8 cellular contexts compared by ENCODE assay signal in the genomic region with DNA sequence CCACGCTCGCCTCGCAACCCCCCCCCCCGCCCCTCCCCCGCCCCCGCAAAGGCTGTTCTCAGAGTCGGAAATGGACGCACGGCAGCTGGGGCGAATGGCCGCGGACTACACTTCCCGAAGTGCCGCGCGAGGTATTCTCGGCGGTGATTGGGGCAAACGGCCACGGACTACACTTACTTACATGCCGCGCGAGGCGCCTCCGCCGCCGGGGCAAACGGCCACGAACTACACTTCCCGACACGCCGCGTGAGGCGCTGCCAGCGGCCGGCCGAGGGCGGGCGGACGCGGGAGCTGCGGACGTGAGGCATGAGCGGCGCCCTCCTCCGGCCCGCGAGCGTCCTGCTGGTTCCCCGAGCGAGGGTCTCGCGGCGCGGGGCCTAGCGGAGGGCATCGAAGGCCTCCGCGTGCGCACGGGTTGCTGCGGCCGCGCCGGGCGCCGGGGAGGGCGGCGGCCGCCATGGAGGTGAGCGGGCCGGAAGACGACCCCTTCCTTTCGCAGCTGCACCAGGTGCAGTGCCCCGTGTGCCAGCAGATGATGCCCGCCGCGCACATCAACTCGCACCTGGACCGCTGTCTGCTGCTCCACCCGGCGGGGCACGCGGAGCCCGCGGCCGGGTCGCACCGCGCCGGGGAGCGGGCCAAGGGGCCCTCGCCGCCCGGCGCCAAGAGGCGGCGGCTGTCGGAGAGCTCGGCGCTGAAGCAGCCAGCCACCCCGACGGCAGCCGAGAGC. TPM values are rescaled to one million over a fixed set of nuclear protein-coding genes. Genes with fewer than 3 reads are reported as not detected.
DNase-seq lines count a peak whose midpoint lies in the region; ATAC-seq and TF ChIP-seq lines count a peak whose summit lies in the region.

A gene (plus strand): TSS at position 228 of the 730 bp plus-strand sequence. CDS start 230 bp downstream, at position 458.

- DNase-seq in NCI-H1694 treated with DMSO at 0.1 percent for 48 hours (lab: John Stamatoyannopoulos, UW) (peak; percentile 94), T-helper 17 cell (peak; percentile 90 to 96 (median 91)), right atrium auricular region (ENCODE audit: low spot score) (peak; percentile 99), pulmonary artery endothelial cell (ENCODE audit: low read depth, low spot score) (peak; percentile 96), uterus (peak; percentile 99)

- intact Hi-C loops in uterus (cut with DNase I; ENCODE audit: low total_unique reads): no loop called here

- H3K4me1 Mint-ChIP-seq in T-helper 17 cell: peaks cover 37% of the 10 kb centered on the region

- H3K4me1 ChIP-seq in right atrium auricular region (peaks cover 0 to 39% of the 10 kb centered on the region in 2 donors), uterus (peaks cover 0 to 4% of the 10 kb centered on the region in 2 donors)

- no peaks in the 10 kb centered on the region for H3K27me3 Mint-ChIP-seq in T-helper 17 cell

- no peaks in the 10 kb centered on the region for H3K9me3 ChIP-seq in T-helper 17 cell (ENCODE audit: control insufficient read depth, low read length, poor library complexity, severe bottlenecking)
- H3K9me3 ChIP-seq in right atrium auricular region: no peaks in the 10 kb centered on the region
- no peaks in the 10 kb centered on the region for H3K9me3 ChIP-seq in uterus

- peak within 1 kb of the TSS; percentile 94 for H3K27ac ChIP-seq in angular gyrus (ENCODE audit: low read depth, low read length)
- peak within 1 kb of the TSS; percentile 97 to 98 for H3K27ac ChIP-seq in right atrium auricular region
- H3K27ac ChIP-seq in uterus: peak within 1 kb of the TSS; percentile 93 to 95

- H3K4me3 Mint-ChIP-seq in T-helper 17 cell: peak within 1 kb of the TSS; percentile 93

- ATAC-seq in GM18498 (IDR thresholded peaks at IDR 0.05; ENCODE audit: unreplicated experiment) (peak; percentile 84), HG02938 (IDR thresholded peaks at IDR 0.05; ENCODE audit: unreplicated experiment) (peak; percentile 81), T-helper 17 cell (peak; percentile 89)

- TF ChIP-seq POLR2A in uterus (IDR thresholded peaks at IDR 0.05): peak; percentile 86

- H3K36me3 Mint-ChIP-seq in T-helper 17 cell (ENCODE audit: low read depth): peaks cover under 1% of the 10 kb centered on the region

- H3K4me3 ChIP-seq in right atrium auricular region (peak within 1 kb of the TSS; percentile 83 to 86), uterus (peak within 1 kb of the TSS; percentile 76 to 77)

- H3K36me3 ChIP-seq in right atrium auricular region (no peaks in the 10 kb centered on the region), uterus (no peaks in the 10 kb centered on the region)

- H3K27me3 ChIP-seq in right atrium auricular region (no peaks in the 10 kb centered on the region), uterus (no peaks in the 10 kb centered on the region)

- peak within 1 kb of the TSS; percentile 93 for H3K27ac Mint-ChIP-seq in T-helper 17 cell

- TF ChIP-seq CTCF in right atrium auricular region (IDR thresholded peaks at IDR 0.05) (peak; percentile 56 to 78), uterus (IDR thresholded peaks at IDR 0.05) (peak in 3 of 4 experiments; percentile 58 to 84 (median 84))

RNA-seq across cellular contexts. Expression of the gene that starts here (rescaled TPM):
- total RNA-seq in T-helper 17 cell (10 to 100 TPM; 34.0 to 45.3 TPM), right atrium auricular region (10 to 100 TPM; 51.9 to 53.5 TPM), pulmonary artery endothelial cell (62.4 and 95.3 TPM in 2 replicates), uterus (10 to 100 TPM; 34.1 to 50.5 (median 41.7) TPM)

Comparison
In these comparisons a context has a peak if more than half of its experiments do, and no peak if none do; other contexts are left out.
1. Peak in every context shown above with its lines: DNase-seq, ATAC-seq, H3K4me3 ChIP-seq and H3K27ac ChIP-seq.